8 cellular contexts compared by ENCODE assay signal in the genomic region with DNA sequence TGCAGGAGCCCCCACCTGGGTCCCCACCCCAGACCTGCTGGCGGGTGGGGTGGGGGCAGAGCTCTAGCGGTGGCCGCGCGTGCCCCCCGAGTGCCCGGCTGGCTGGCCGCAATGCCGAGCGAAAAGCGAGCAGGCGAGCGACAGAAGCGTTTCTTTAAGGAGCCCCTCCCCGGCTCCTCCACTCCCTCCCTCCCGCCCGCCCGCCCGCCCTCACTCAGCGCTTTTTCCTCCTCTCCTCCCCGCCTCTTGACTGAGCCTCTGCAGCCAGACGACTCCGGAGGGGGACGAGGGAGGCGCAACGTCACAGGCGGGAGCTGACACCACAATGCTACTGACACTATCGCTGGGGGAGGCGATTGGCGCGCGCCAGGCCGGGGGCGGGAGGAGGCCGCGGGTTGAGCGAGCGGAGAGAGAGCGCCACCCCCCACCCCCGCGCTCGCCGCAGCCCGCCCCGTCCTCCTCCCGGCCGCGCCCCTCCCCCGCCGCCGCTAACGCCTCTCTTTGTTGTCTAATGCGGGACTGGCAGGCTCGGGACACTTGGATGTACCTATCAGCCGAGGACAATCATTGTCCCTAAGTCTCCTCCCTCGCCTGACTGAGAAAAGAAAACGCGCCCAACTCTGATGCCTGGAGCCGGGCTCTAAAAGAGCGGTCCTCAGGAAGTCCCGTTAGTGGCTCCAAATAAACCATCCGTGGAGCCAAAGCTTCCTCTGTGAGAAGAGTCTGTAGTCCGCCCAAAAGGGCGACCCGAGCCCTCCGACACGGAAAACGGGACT. TPM values are rescaled to one million over a fixed set of nuclear protein-coding genes. Genes with fewer than 3 reads are reported as not detected.
DNase-seq lines count a peak whose midpoint lies in the region; ATAC-seq and TF ChIP-seq lines count a peak whose summit lies in the region.

A gene (minus strand): TSS at position 127 of the 776 bp plus-strand sequence. CDS start 313 bp downstream, outside the sequence.

- H3K27me3 ChIP-seq in KMS-11 (ENCODE audit: insufficient read depth, low read depth): no peaks in the 10 kb centered on the region
- H3K27me3 ChIP-seq in Panc1 (ENCODE audit: control insufficient read depth, insufficient read depth, low read length): peaks cover 9% of the 10 kb centered on the region
- H3K27me3 ChIP-seq in esophagus muscularis mucosa: no peaks in the 10 kb centered on the region
- H3K27me3 ChIP-seq in muscle layer of duodenum (ENCODE audit: low read depth, low read length): no peaks in the 10 kb centered on the region

- no peaks in the 10 kb centered on the region for H3K79me2 ChIP-seq in KMS-11 (ENCODE audit: insufficient read depth, low read depth)

- H3K4me3 ChIP-seq in KMS-11 (IDR thresholded peaks at IDR 0.05; ENCODE audit: insufficient read depth, low read depth, low read length) (no peak within 1 kb of the TSS), Panc1 (ENCODE audit: low read depth in 2 of 2, low read length in 2 of 2) (peak within 1 kb of the TSS; percentile 90 to 96), esophagus muscularis mucosa (peak within 1 kb of the TSS; percentile 65 to 97 (median 92)), muscle layer of duodenum (ENCODE audit: low read depth in 1 of 2, low read length in 2 of 2) (peak within 1 kb of the TSS; percentile 84 to 95)

- peak; percentile 71 for ATAC-seq in GM21825 (IDR thresholded peaks at IDR 0.05; ENCODE audit: unreplicated experiment)
- peak; percentile 88 for ATAC-seq in Panc1
- peak; percentile 76 to 77 for ATAC-seq in activated T-cell treated with anti-CD3 and anti-CD28 coated beads, Interleukin-2, amount 50 U/mL, for 72 hours (replicated peaks in 1 of 2)

- H3K4me1 Mint-ChIP-seq in activated T-cell treated with anti-CD3 and anti-CD28 coated beads, Interleukin-2, amount 50 U/mL, for 72 hours (ENCODE audit: low read depth): peaks cover 21% of the 10 kb centered on the region

- under 1% methylated on average over 38 of the region's 68 CpGs for WGBS in esophagus muscularis mucosa

- H3K9me3 Mint-ChIP-seq in activated T-cell treated with anti-CD3 and anti-CD28 coated beads, Interleukin-2, amount 50 U/mL, for 72 hours: no peaks in the 10 kb centered on the region

- in situ Hi-C loops in Panc1 (cut with HindIII; ENCODE audit: low pct_unique_long_range_greater_than_20kb, low sequenced_read_pairs): no loop called here

- DNase-seq in DMS114 treated with DMSO at 0.1 percent for 48 hours (lab: John Stamatoyannopoulos, UW; ENCODE audit: unreplicated experiment) (peak; percentile 97), Panc1 (ENCODE audit: low read depth, low spot score) (peak; percentile 56), esophagus muscularis mucosa (ENCODE audit: extremely low spot score) (peak; percentile 97)
- peak; percentile 88 to 93 for DNase-seq in activated T-cell treated with anti-CD3 and anti-CD28 coated beads, Interleukin-2, amount 50 U/mL, for 72 hours
- DNase-seq in stimulated activated CD8-positive, alpha-beta memory T cell treated with anti-CD3 and anti-CD28 coated beads, Interleukin-7, amount 100 ng/mL, for 1 hour (ENCODE audit: low read depth in 2 of 2): peak; percentile 51 to 53

- H3K27me3 Mint-ChIP-seq in activated T-cell treated with anti-CD3 and anti-CD28 coated beads, Interleukin-2, amount 50 U/mL, for 72 hours (ENCODE audit: low read depth): peaks cover 29% of the 10 kb centered on the region

- H3K36me3 ChIP-seq in KMS-11 (ENCODE audit: insufficient read depth) (no peaks in the 10 kb centered on the region), Panc1 (ENCODE audit: control insufficient read depth, insufficient read depth, low read length) (no peaks in the 10 kb centered on the region; the same call in 1 of the 2 replicates), esophagus muscularis mucosa (peaks cover 0 to 10% (median 3%) of the 10 kb centered on the region in 4 donors), muscle layer of duodenum (ENCODE audit: control insufficient read depth in 1 of 2, insufficient read depth in 2 of 2, low read length in 2 of 2) (no peaks in the 10 kb centered on the region)

- POLR2A ChIA-PET in Panc1 (lab: Charles Lee): interaction anchor here (0.5 to 1.0 kb wide), 2 partner anchors 16 to 17 kb away, joined by 3 to 4 read pairs; no protein-coding TSS in a partner anchor

- TF ChIP-seq CTCF in KMS-11 (conservative IDR thresholded peaks at IDR 0.05; ENCODE audit: low read depth, low read length): no peak
- TF ChIP-seq CTCF in Panc1 (IDR thresholded peaks at IDR 0.05): no peak
- TF ChIP-seq CTCF in esophagus muscularis mucosa (IDR thresholded peaks at IDR 0.05): no peak

- no peak for TF ChIP-seq EP300 in esophagus muscularis mucosa (IDR thresholded peaks at IDR 0.05)

- H3K9ac ChIP-seq in KMS-11: peak within 1 kb of the TSS; percentile 73

- H2AFZ ChIP-seq in KMS-11 (ENCODE audit: low read depth): peak within 1 kb of the TSS; percentile 90

- no peaks in the 10 kb centered on the region for H3K9me3 ChIP-seq in Panc1 (ENCODE audit: control insufficient read depth, insufficient read depth, low read depth, low read length)
- H3K9me3 ChIP-seq in esophagus muscularis mucosa: no peaks in the 10 kb centered on the region
- no peaks in the 10 kb centered on the region for H3K9me3 ChIP-seq in muscle layer of duodenum (ENCODE audit: control insufficient read depth in 1 of 2, low read length in 2 of 2)

- intact Hi-C loops in Panc1 (cut with micrococcal nuclease; ENCODE audit: unreplicated experiment) (loop anchor here (2.0 to 10.0 kb wide), 2 partner anchors 431 to 565 kb away; no protein-coding TSS in a partner anchor), esophagus muscularis mucosa (cut with DNase I) (loop anchor here (2.0 to 10.0 kb wide), 5 partner anchors 93 to 1351 kb away; a partner anchor contains a TSS)

- no peaks in the 10 kb centered on the region for H4K20me1 ChIP-seq in KMS-11 (ENCODE audit: insufficient read depth)

- peak within 1 kb of the TSS; percentile 92 to 94 for H3K4me3 Mint-ChIP-seq in activated T-cell treated with anti-CD3 and anti-CD28 coated beads, Interleukin-2, amount 50 U/mL, for 72 hours

- no peaks in the 10 kb centered on the region for H3K4me1 ChIP-seq in KMS-11 (ENCODE audit: low read depth, poor library complexity, severe bottlenecking)
- H3K4me1 ChIP-seq in Panc1 (ENCODE audit: control insufficient read depth, insufficient read depth, low read length): peaks cover 5% of the 10 kb centered on the region
- peaks cover 21 to 39% (median 29%) of the 10 kb centered on the region in 4 donors for H3K4me1 ChIP-seq in esophagus muscularis mucosa
- peaks cover 0 to 10% of the 10 kb centered on the region in 2 donors for H3K4me1 ChIP-seq in muscle layer of duodenum (ENCODE audit: control insufficient read depth in 1 of 2, insufficient read depth in 2 of 2, low read length in 2 of 2)

- no peak for TF ChIP-seq POLR2A in esophagus muscularis mucosa (IDR thresholded peaks at IDR 0.05; ENCODE audit: low read depth)

- CTCF ChIA-PET in Panc1 (lab: Charles Lee): no interaction called here

- no peaks in the 10 kb centered on the region for H3K36me3 Mint-ChIP-seq in activated T-cell treated with anti-CD3 and anti-CD28 coated beads, Interleukin-2, amount 50 U/mL, for 72 hours (ENCODE audit: insufficient read depth in 2 of 2)

- no TSS peak for BruUV-seq in Panc1 (replicated peaks; lab: Mats Ljungman, UMichigan)

- H3K4me2 ChIP-seq in KMS-11: peak within 1 kb of the TSS; percentile 82

- H3K27ac Mint-ChIP-seq in activated T-cell treated with anti-CD3 and anti-CD28 coated beads, Interleukin-2, amount 50 U/mL, for 72 hours: peak within 1 kb of the TSS; percentile 25

- H3K27ac ChIP-seq in KMS-11: peak within 1 kb of the TSS; percentile 80
- H3K27ac ChIP-seq in Panc1 (ENCODE audit: low read length): peak within 1 kb of the TSS; percentile 95
- peak within 1 kb of the TSS; percentile 89 to 99 (median 96) for H3K27ac ChIP-seq in esophagus muscularis mucosa (replicated peaks in 1 of 4)
- peak within 1 kb of the TSS; percentile 80 for H3K27ac ChIP-seq in muscle layer of duodenum (ENCODE audit: low read length)

RNA-seq across cellular contexts. Expression of the gene that starts here (rescaled TPM):
- total RNA-seq in Panc1 (2021; ENCODE audit: unreplicated experiment): 8.5 TPM
- polyA plus RNA-seq in Panc1 (2012; ENCODE audit: insufficient read length): 7.8 TPM
- 1 to 10 TPM in 1 of 2 donors, under 1 TPM in 1; 0.72 to 1.4 TPM for total RNA-seq in activated T-cell treated with anti-CD3 and anti-CD28 coated beads, Interleukin-2, amount 50 U/mL, for 72 hours
- 1 to 10 TPM; 1.5 to 2.4 (median 1.9) TPM for total RNA-seq in esophagus muscularis mucosa
